Comparison of ENCODE assay signal across 11 cellular contexts in the genomic region with DNA sequence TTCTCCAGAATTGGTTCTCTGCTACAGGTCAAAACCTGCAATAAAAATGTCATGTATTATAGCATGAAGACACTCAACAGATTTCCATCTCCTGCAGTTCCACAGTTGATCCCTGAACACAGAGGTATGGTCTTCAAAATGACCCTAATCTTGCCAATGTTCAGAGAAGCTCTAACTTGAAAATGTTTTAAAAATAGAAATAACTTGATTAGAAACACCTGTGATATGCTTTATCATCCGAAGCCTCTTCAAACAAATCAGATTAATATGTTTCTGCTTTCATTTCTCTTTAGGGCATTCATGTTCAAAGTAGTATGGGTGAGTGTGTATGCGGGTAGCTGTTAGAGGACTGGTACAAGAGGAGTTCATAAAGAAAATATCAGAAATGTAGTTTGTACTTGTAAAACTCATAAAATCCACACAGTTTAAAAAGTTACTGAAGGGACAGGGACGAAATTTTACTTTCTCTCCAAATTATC.
DNase-seq lines count a peak whose midpoint lies in the region; ATAC-seq and TF ChIP-seq lines count a peak whose summit lies in the region.
"Had no signal": no experiment of that assay in that cellular context is flagged by ENCODE, and none has a peak within 500 bp of the region (broad histone marks: within the 10 kb centered on the region; RNA-seq: fewer than 3 reads in every experiment).

No MANE protein-coding gene starts in this region.

- DNase-seq in SIG-M5 treated with dmso at 0.1 percent for 504 hours (lab: John Stamatoyannopoulos, UW; ENCODE audit: unreplicated experiment): peak; percentile 33
- no peak for DNase-seq in SIG-M5 (lab: John Stamatoyannopoulos, UW)
- DNase-seq in NCI-H2227 treated with DMSO at 0.1 percent for 48 hours (lab: John Stamatoyannopoulos, UW): peak; percentile 56
- no peak for DNase-seq in chondrocyte (ENCODE audit: low spot score)
- DNase-seq in SHP77 (lab: John Stamatoyannopoulos, UW): no peak
- no peak for DNase-seq in midbrain (lab: John Stamatoyannopoulos, UW)
- no peak for DNase-seq in NCI-H2029 (lab: John Stamatoyannopoulos, UW)
- DNase-seq: activated CD4-positive, alpha-beta T cell treated with anti-CD3 and anti-CD28 coated beads, Interleukin-2, amount 10 ng/mL, durations not matched to agents 7 days and 5 days; lower lobe of right lung; stimulated activated CD4-positive, alpha-beta T cell treated with anti-CD3 and anti-CD28 coated beads, Interleukin-2, amount 100 ng/mL, for 24 hours had no signal

- H3K4me3 Mint-ChIP-seq in chondrocyte (ENCODE audit: unreplicated experiment): peak overlapping the region; percentile 37
- peak overlapping the region; percentile 58 for H3K4me3 Mint-ChIP-seq in stimulated activated memory B cell treated with anti-CD40 and anti-IgM and Interleukin-4, amounts not matched to agents 10 μg/mL and 1 μg/mL and 100 μg/mL, for 72 hours
- H3K4me3 Mint-ChIP-seq: activated CD4-positive, alpha-beta T cell treated with anti-CD3 and anti-CD28 coated beads, Interleukin-2, amount 10 ng/mL, durations not matched to agents 7 days and 5 days had no signal

- peaks cover 64% of the 10 kb centered on the region for H3K4me1 Mint-ChIP-seq in chondrocyte (ENCODE audit: low read depth)
- H3K4me1 Mint-ChIP-seq in stimulated activated memory B cell treated with anti-CD40 and anti-IgM and Interleukin-4, amounts not matched to agents 10 μg/mL and 1 μg/mL and 100 μg/mL, for 72 hours: peaks cover 38% of the 10 kb centered on the region

- no peaks in the 10 kb centered on the region for H3K36me3 Mint-ChIP-seq in chondrocyte (ENCODE audit: low read depth)
- H3K36me3 Mint-ChIP-seq in stimulated activated memory B cell treated with anti-CD40 and anti-IgM and Interleukin-4, amounts not matched to agents 10 μg/mL and 1 μg/mL and 100 μg/mL, for 72 hours: peaks cover 4% of the 10 kb centered on the region

- peak overlapping the region; percentile 80 for H3K27ac Mint-ChIP-seq in chondrocyte (ENCODE audit: unreplicated experiment)
- H3K27ac Mint-ChIP-seq in stimulated activated memory B cell treated with anti-CD40 and anti-IgM and Interleukin-4, amounts not matched to agents 10 μg/mL and 1 μg/mL and 100 μg/mL, for 72 hours: peak overlapping the region; percentile 53
- H3K27ac Mint-ChIP-seq: activated CD4-positive, alpha-beta T cell treated with anti-CD3 and anti-CD28 coated beads, Interleukin-2, amount 10 ng/mL, durations not matched to agents 7 days and 5 days had no signal

- H3K27me3 Mint-ChIP-seq in chondrocyte (ENCODE audit: low read depth): no peaks in the 10 kb centered on the region
- no peaks in the 10 kb centered on the region for H3K27me3 Mint-ChIP-seq in stimulated activated memory B cell treated with anti-CD40 and anti-IgM and Interleukin-4, amounts not matched to agents 10 μg/mL and 1 μg/mL and 100 μg/mL, for 72 hours
- H3K27me3 Mint-ChIP-seq: activated CD4-positive, alpha-beta T cell treated with anti-CD3 and anti-CD28 coated beads, Interleukin-2, amount 10 ng/mL, durations not matched to agents 7 days and 5 days had no signal

- no peaks in the 10 kb centered on the region for H3K9me3 Mint-ChIP-seq in chondrocyte (ENCODE audit: low read depth)
- no peaks in the 10 kb centered on the region for H3K9me3 Mint-ChIP-seq in stimulated activated memory B cell treated with anti-CD40 and anti-IgM and Interleukin-4, amounts not matched to agents 10 μg/mL and 1 μg/mL and 100 μg/mL, for 72 hours
- H3K9me3 Mint-ChIP-seq: activated CD4-positive, alpha-beta T cell treated with anti-CD3 and anti-CD28 coated beads, Interleukin-2, amount 10 ng/mL, durations not matched to agents 7 days and 5 days had no signal

- TF ChIP-seq CTCF in chondrocyte (IDR thresholded peaks at IDR 0.05): no peak

- no peak for ATAC-seq in stimulated activated memory B cell treated with anti-CD40 and anti-IgM and Interleukin-4, amounts not matched to agents 10 μg/mL and 1 μg/mL and 100 μg/mL, for 72 hours
- ATAC-seq: lower lobe of right lung had no signal

Comparison
In these comparisons a context has a peak if more than half of its experiments do, and no peak if none do; other contexts are left out.
1. DNase-seq: peak in SIG-M5 treated with dmso at 0.1 percent for 504 hours (single experiment) and NCI-H2227 treated with DMSO at 0.1 percent for 48 hours (single experiment); none in SIG-M5 (single experiment), chondrocyte (single experiment), SHP77 (0 of 2), midbrain (single experiment) and NCI-H2029 (single experiment).